ENCODE assay signal across 8 cellular contexts in genomic region chr9:129823934-129824601, GRCh38. TPM values are rescaled to one million over a fixed set of nuclear protein-coding genes. Genes with fewer than 3 reads are reported as not detected.
DNase-seq lines count a peak whose midpoint lies in the region; ATAC-seq and TF ChIP-seq lines count a peak whose summit lies in the region.

TSS of gene TOR1A (minus strand) at chr9:129824136. CDS start at chr9:129824085, 51 bp downstream.

- H3K9me3 Mint-ChIP-seq in activated T-cell treated with anti-CD3 and anti-CD28 coated beads, Interleukin-2, amount 50 U/mL, for 4 hours: no peaks in the 10 kb centered on the region

- H3K27me3 Mint-ChIP-seq in activated T-cell treated with anti-CD3 and anti-CD28 coated beads, Interleukin-2, amount 50 U/mL, for 4 hours (ENCODE audit: low read depth): no peaks in the 10 kb centered on the region

- H3K36me3 ChIP-seq in muscle layer of colon (ENCODE audit: insufficient read depth, low read length): peaks cover 27% of the 10 kb centered on the region

- H3K9ac ChIP-seq in muscle layer of colon (ENCODE audit: low read length): peak within 1 kb of the TSS; percentile 57

- H3K27me3 ChIP-seq in muscle layer of colon (ENCODE audit: control insufficient read depth in 1 of 2, insufficient read depth in 2 of 2, low read length in 2 of 2): no peaks in the 10 kb centered on the region

- ATAC-seq in GM21576 (IDR thresholded peaks at IDR 0.05; ENCODE audit: unreplicated experiment): peak; percentile 91
- peak; percentile 93 to 94 for ATAC-seq in activated T-cell treated with anti-CD3 and anti-CD28 coated beads, Interleukin-2, amount 50 U/mL, for 4 hours
- peak; percentile 93 for ATAC-seq in esophagus mucosa

- peak within 1 kb of the TSS; percentile 58 to 91 for H3K4me3 ChIP-seq in muscle layer of colon (ENCODE audit: low read depth in 1 of 2, low read length in 2 of 2)

- peaks cover 7% of the 10 kb centered on the region for H3K4me1 ChIP-seq in muscle layer of colon (ENCODE audit: insufficient read depth, low read length)

- peaks cover 11% of the 10 kb centered on the region for H3K4me1 Mint-ChIP-seq in activated T-cell treated with anti-CD3 and anti-CD28 coated beads, Interleukin-2, amount 50 U/mL, for 4 hours (ENCODE audit: low read depth)

- in situ Hi-C loops in KBM-7 (cut with MboI; ENCODE audit: low pct_unique_long_range_greater_than_20kb, low sequenced_read_pairs): no loop called here

- H3K9me3 ChIP-seq in muscle layer of colon (ENCODE audit: low read length): no peaks in the 10 kb centered on the region

- peaks cover 13% of the 10 kb centered on the region for H3K36me3 Mint-ChIP-seq in activated T-cell treated with anti-CD3 and anti-CD28 coated beads, Interleukin-2, amount 50 U/mL, for 4 hours (ENCODE audit: insufficient read depth)

- peak within 1 kb of the TSS; percentile 52 for H3K27ac ChIP-seq in muscle layer of colon (ENCODE audit: low read depth, low read length)

- DNase-seq in DMS 273 treated with DMSO at 0.1 percent for 48 hours (lab: John Stamatoyannopoulos, UW) (peak; percentile 86), KBM-7 (peak; percentile 96)
- DNase-seq in activated T-cell treated with anti-CD3 and anti-CD28 coated beads, Interleukin-2, amount 50 U/mL, for 4 hours: peak; percentile 89
- DNase-seq in stimulated activated CD8-positive, alpha-beta memory T cell treated with anti-CD3 and anti-CD28 coated beads, Interleukin-7, amount 100 ng/mL, for 24 hours (ENCODE audit: low read depth): peak; percentile 82

- H3K4me3 Mint-ChIP-seq in activated T-cell treated with anti-CD3 and anti-CD28 coated beads, Interleukin-2, amount 50 U/mL, for 4 hours: peak within 1 kb of the TSS; percentile 83

TF ChIP-seq in PFSK-1, 5 proteins besides CTCF, POLR2A, EP300 and RAD21:
- TF ChIP-seq POLR2AphosphoS5 (IDR thresholded peaks at IDR 0.05; ENCODE audit: low read depth, low read length) (peak; percentile 77), SIN3A (IDR thresholded peaks at IDR 0.05; ENCODE audit: borderline replicate concordance, insufficient read depth, low read length) (peak; percentile 99), FOXP2 (optimal IDR thresholded peaks at IDR 0.05; ENCODE audit: borderline replicate concordance, extremely low read depth, extremely low read length, insufficient read depth) (peak; percentile 14), REST (IDR thresholded peaks at IDR 0.05; ENCODE audit: insufficient read depth in 1 of 2, low read depth in 2 of 2, low read length in 2 of 2) (0 out of 4 replicates have a peak, but pooled peaks of 1 of the 2 experiments have one; percentile 21), TAF1 (IDR thresholded peaks at IDR 0.05; ENCODE audit: borderline replicate concordance, insufficient read depth, low read length) (peak; percentile 93)

RNA-seq across cellular contexts. Expression of gene TOR1A, which starts in this region (rescaled TPM):
- polyA plus RNA-seq in PFSK-1 (2012; ENCODE audit: insufficient read length, low read depth): 31.4 TPM
- 10 to 100 TPM; 42.4 to 49.3 (median 45.2) TPM for total RNA-seq in activated T-cell treated with anti-CD3 and anti-CD28 coated beads, Interleukin-2, amount 50 U/mL, for 4 hours
- total RNA-seq in esophagus mucosa: 15.5 TPM

Comparison
In these comparisons a context has a peak if more than half of its experiments do, and no peak if none do; other contexts are left out.
1. Peak in every context shown above with its lines: DNase-seq, ATAC-seq, H3K4me3 ChIP-seq and H3K27ac ChIP-seq.